1 cellular context compared by ENCODE assay signal in the genomic region with DNA sequence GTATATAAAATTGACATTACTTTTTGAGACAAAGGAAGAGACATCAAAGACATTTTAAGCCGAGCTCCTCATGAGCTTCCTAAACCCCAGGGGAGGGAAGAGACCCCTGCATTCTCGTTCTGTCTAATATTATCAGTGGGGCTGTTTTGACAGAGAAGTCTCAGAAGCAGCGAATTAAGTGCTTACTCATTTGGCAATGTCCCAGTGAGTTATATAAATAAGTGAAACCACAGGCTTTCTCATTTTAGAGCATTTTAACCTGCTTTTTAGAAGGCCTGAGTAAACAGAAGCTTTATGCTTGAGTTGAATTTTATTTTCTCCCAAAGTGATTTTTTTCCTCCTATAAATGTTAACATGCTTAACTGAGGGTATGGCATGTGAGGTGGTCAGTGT.
A peak's percentile ranks its signal among the peaks of the same experiment; 100 is the strongest.
TF ChIP-seq lines count a peak whose summit lies in the region.

No MANE protein-coding gene starts in this region.

TF ChIP-seq in GM12878, 131 proteins besides CTCF, POLR2A, EP300 and RAD21:
- TF ChIP-seq RUNX3 (IDR thresholded peaks at IDR 0.05; ENCODE audit: low read length) (peak; percentile 73), SRF (IDR thresholded peaks at IDR 0.05; ENCODE audit: low read depth in 2 of 2, low read length in 2 of 2) (no peak), PML (IDR thresholded peaks at IDR 0.05; ENCODE audit: low read length) (peak; percentile 45; the same call in 1 of the 2 replicates)
- TF ChIP-seq, protein P1, sequence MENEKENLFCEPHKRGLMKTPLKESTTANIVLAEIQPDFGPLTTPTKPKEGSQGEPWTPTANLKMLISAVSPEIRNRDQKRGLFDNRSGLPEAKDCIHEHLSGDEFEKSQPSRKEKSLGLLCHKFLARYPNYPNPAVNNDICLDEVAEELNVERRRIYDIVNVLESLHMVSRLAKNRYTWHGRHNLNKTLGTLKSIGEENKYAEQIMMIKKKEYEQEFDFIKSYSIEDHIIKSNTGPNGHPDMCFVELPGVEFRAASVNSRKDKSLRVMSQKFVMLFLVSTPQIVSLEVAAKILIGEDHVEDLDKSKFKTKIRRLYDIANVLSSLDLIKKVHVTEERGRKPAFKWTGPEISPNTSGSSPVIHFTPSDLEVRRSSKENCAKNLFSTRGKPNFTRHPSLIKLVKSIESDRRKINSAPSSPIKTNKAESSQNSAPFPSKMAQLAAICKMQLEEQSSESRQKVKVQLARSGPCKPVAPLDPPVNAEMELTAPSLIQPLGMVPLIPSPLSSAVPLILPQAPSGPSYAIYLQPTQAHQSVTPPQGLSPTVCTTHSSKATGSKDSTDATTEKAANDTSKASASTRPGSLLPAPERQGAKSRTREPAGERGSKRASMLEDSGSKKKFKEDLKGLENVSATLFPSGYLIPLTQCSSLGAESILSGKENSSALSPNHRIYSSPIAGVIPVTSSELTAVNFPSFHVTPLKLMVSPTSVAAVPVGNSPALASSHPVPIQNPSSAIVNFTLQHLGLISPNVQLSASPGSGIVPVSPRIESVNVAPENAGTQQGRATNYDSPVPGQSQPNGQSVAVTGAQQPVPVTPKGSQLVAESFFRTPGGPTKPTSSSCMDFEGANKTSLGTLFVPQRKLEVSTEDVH (IDR thresholded peaks at IDR 0.05; ENCODE audit: low read depth, partially characterized antibody) = no peak
- TF ChIP-seq, protein P2, sequence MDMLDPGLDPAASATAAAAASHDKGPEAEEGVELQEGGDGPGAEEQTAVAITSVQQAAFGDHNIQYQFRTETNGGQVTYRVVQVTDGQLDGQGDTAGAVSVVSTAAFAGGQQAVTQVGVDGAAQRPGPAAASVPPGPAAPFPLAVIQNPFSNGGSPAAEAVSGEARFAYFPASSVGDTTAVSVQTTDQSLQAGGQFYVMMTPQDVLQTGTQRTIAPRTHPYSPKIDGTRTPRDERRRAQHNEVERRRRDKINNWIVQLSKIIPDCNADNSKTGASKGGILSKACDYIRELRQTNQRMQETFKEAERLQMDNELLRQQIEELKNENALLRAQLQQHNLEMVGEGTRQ (IDR thresholded peaks at IDR 0.05; ENCODE audit: borderline replicate concordance, low read depth, low read length) = no peak
